10 cellular contexts compared by ENCODE assay signal in the genomic region with DNA sequence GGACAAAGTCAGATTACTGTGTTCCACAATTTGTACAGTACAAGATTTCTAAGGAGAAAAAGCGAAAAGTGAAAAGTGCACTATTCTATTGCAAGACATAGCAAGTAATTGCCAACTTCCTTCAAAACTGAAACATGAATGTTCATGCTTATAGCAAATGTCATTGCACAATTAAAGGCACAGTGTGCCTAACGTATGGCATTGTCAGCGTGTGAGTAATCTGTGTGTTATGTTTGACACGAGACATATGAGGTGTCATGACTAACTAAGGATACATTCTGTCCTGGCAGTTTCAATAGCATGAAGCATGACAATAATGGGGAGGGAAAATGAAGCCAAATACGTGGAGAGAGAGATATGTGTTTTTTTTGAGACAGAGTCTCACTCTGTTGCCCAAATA. TPM values are rescaled to one million over a fixed set of nuclear protein-coding genes. Genes with fewer than 3 reads are reported as not detected.
DNase-seq lines count a peak whose midpoint lies in the region; ATAC-seq and TF ChIP-seq lines count a peak whose summit lies in the region.
"Had no signal": no experiment of that assay in that cellular context is flagged by ENCODE, and none has a peak within 500 bp of the region (broad histone marks: within the 10 kb centered on the region; RNA-seq: fewer than 3 reads in every experiment).

No MANE protein-coding gene starts in this region.

- ATAC-seq in GM18505 (IDR thresholded peaks at IDR 0.05; ENCODE audit: unreplicated experiment) (peak; percentile 39), HG02610 (IDR thresholded peaks at IDR 0.05; ENCODE audit: unreplicated experiment) (peak; percentile 30), PC-3 (no peak)
- ATAC-seq: GM23338 had no signal

- BruUV-seq in PC-3 (replicated peaks; lab: Mats Ljungman, UMichigan) = no TSS peak

- TF ChIP-seq POLR2A in GM18505 (IDR thresholded peaks at IDR 0.05; ENCODE audit: borderline replicate concordance, extremely low read depth, insufficient read depth, insufficient read length) = no peak

- CTCF ChIA-PET in PC-3 (lab: Charles Lee) = no interaction called here

- no peak overlapping the region for H3K4me3 ChIP-seq in PC-3 (ENCODE audit: low read length)
- H3K4me3 ChIP-seq: GM23338, skin epidermis had no signal

- H3K27ac ChIP-seq in PC-3 (ENCODE audit: low read length) = no peak overlapping the region

- no peaks in the 10 kb centered on the region for H3K9me2 ChIP-seq in PC-3 (replicated peaks; ENCODE audit: low read length)

- H3K4me2 ChIP-seq in PC-3 (ENCODE audit: low read length) = no peak overlapping the region
- H3K4me2 ChIP-seq: GM23338 had no signal

- H2AFZ ChIP-seq in PC-3 (ENCODE audit: low read length) = no peak overlapping the region
- H2AFZ ChIP-seq: GM23338 had no signal

- no peak overlapping the region for H3K9ac ChIP-seq in PC-3 (ENCODE audit: low read length)

- no peaks in the 10 kb centered on the region for H3F3A ChIP-seq in PC-3 (ENCODE audit: low read length, unreplicated experiment)

- peaks cover 3% of the 10 kb centered on the region; the same call in 1 of the 2 replicates for H3K4me1 ChIP-seq in PC-3 (ENCODE audit: insufficient read depth, low read length)

- POLR2A ChIA-PET in PC-3 (lab: Charles Lee; ENCODE audit: unreplicated experiment) = no interaction called here

- intact Hi-C loops in PC-3 (cut with micrococcal nuclease) = no loop called here

- DNase-seq in PC-3 (peak; percentile 46), medulla oblongata (ENCODE audit: extremely low spot score) (peak; percentile 23), NCI-H2196 treated with DMSO at 0.1 percent for 48 hours (lab: John Stamatoyannopoulos, UW; ENCODE audit: unreplicated experiment) (no peak), mucosa of gallbladder (ENCODE audit: low spot score) (no peak), NCI-H510A (lab: John Stamatoyannopoulos, UW) (no peak), cerebellar cortex (ENCODE audit: low spot score) (no peak)

- H3K27me3 ChIP-seq in PC-3 (ENCODE audit: low read length) = no peaks in the 10 kb centered on the region

- no peaks in the 10 kb centered on the region for H3K36me3 ChIP-seq in PC-3 (ENCODE audit: low read depth, low read length)

- H4K20me1 ChIP-seq in PC-3 (ENCODE audit: low read length) = no peaks in the 10 kb centered on the region

- TF ChIP-seq CTCF in PC-3 (conservative IDR thresholded peaks at IDR 0.05; ENCODE audit: low read depth, low read length) = no peak

- no peaks in the 10 kb centered on the region for H3K9me3 ChIP-seq in PC-3 (ENCODE audit: low read length)

- no peaks in the 10 kb centered on the region for H3K79me2 ChIP-seq in PC-3 (ENCODE audit: low read length)

RNA-seq across cellular contexts. Expression of gene TBC1D9, which starts 33.6 kb away (rescaled TPM):
- total RNA-seq in PC-3 (2014; rRNA removed) = 11.2 and 12.7 TPM in 2 replicates
- total RNA-seq in mucosa of gallbladder = 36.9 TPM

Comparison
In these comparisons a context has a peak if more than half of its experiments do, and no peak if none do; other contexts are left out.
1. DNase-seq: peak in PC-3 (single experiment) and medulla oblongata (single experiment); none in NCI-H2196 treated with DMSO at 0.1 percent for 48 hours (single experiment), mucosa of gallbladder (single experiment), NCI-H510A (single experiment) and cerebellar cortex (single experiment).